ENCODE assay signal across 1 cellular context in the genomic region with DNA sequence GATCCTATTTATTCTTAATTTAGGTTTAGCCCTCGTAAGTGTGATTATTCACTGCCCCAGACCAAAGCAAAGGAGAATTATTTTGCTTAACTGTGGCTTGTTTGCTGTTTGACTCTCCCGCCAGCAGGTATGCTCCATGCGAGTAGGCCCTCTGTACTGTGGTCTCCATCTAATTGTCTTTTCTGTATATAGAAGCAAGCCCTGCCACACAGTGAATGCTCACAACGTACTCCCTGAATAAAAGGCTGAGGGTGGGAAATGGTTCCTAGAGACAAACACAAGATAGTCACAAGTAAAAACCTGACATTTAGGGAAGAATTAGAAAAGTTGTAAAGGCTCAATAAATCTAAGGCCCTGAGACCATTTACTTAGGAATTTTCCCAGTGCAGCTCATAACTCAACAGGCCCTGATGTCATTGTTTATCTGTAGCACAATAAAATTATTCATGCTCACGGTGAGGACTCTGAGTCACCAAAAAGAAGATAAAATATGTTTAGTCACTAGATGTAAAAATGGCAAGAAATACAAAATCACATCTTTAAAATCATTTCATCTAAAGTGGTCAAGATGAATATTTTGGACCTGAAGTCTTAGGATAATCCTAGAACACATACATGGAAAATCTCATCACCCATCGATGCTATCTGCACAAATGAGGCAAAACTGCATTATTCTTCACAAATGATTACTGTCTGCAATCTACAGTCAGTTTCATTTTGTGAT.
A peak's percentile ranks its signal among the peaks of the same experiment; 100 is the strongest.
TF ChIP-seq lines count a peak whose summit lies in the region.

No MANE protein-coding gene starts in this region.

TF ChIP-seq in HEK293, 187 proteins besides CTCF, POLR2A, EP300 and RAD21 (continued from another document and continues in another):
- TF ChIP-seq, protein P1, sequence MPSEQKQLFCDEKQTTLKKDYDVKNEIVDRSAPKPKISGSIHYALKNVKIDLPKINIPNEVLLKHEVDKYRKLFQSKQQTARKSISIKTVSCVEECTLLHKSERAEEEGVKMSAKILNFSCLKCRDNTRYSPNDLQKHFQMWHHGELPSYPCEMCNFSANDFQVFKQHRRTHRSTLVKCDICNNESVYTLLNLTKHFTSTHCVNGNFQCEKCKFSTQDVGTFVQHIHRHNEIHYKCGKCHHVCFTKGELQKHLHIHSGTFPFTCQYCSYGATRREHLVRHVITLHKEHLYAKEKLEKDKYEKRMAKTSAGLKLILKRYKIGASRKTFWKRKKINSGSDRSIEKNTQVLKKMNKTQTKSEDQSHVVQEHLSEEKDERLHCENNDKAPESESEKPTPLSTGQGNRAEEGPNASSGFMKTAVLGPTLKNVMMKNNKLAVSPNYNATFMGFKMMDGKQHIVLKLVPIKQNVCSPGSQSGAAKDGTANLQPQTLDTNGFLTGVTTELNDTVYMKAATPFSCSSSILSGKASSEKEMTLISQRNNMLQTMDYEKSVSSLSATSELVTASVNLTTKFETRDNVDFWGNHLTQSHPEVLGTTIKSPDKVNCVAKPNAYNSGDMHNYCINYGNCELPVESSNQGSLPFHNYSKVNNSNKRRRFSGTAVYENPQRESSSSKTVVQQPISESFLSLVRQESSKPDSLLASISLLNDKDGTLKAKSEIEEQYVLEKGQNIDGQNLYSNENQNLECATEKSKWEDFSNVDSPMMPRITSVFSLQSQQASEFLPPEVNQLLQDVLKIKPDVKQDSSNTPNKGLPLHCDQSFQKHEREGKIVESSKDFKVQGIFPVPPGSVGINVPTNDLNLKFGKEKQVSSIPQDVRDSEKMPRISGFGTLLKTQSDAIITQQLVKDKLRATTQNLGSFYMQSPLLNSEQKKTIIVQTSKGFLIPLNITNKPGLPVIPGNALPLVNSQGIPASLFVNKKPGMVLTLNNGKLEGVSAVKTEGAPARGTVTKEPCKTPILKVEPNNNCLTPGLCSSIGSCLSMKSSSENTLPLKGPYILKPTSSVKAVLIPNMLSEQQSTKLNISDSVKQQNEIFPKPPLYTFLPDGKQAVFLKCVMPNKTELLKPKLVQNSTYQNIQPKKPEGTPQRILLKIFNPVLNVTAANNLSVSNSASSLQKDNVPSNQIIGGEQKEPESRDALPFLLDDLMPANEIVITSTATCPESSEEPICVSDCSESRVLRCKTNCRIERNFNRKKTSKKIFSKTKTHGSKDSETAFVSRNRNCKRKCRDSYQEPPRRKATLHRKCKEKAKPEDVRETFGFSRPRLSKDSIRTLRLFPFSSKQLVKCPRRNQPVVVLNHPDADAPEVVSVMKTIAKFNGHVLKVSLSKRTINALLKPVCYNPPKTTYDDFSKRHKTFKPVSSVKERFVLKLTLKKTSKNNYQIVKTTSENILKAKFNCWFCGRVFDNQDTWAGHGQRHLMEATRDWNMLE (tag by site-specific recombination; conservative IDR thresholded peaks at IDR 0.05; ENCODE audit: low read depth): no peak
- TF ChIP-seq KLF7 (tag by site-specific recombination; IDR thresholded peaks at IDR 0.05; ENCODE audit: borderline replicate concordance): no peak
- TF ChIP-seq ZNF292 (tag by site-specific recombination; IDR thresholded peaks at IDR 0.05; ENCODE audit: borderline replicate concordance, low read depth): no peak
- TF ChIP-seq ZNF211 (tag by site-specific recombination; IDR thresholded peaks at IDR 0.05; ENCODE audit: low read depth): no peak
- no peak for TF ChIP-seq ZNF768 (tag by site-specific recombination; IDR thresholded peaks at IDR 0.05)
- peak; percentile 45; the same call in 1 of the 2 replicates for TF ChIP-seq ZNF558 (tag by site-specific recombination; IDR thresholded peaks at IDR 0.05)
- TF ChIP-seq MZF1 (tag by site-specific recombination; IDR thresholded peaks at IDR 0.05; ENCODE audit: borderline replicate concordance): no peak
- TF ChIP-seq ZNF561 (tag by site-specific recombination; IDR thresholded peaks at IDR 0.05; ENCODE audit: borderline replicate concordance): no peak
- TF ChIP-seq ZNF792 (tag by site-specific recombination; IDR thresholded peaks at IDR 0.05): no peak
- no peak for TF ChIP-seq ZNF404 (tag by site-specific recombination; IDR thresholded peaks at IDR 0.05)
- TF ChIP-seq, protein P2, sequence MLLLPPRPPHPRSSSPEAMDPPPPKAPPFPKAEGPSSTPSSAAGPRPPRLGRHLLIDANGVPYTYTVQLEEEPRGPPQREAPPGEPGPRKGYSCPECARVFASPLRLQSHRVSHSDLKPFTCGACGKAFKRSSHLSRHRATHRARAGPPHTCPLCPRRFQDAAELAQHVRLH (tag by site-specific recombination; IDR thresholded peaks at IDR 0.05): no peak
- peak; percentile 89 for TF ChIP-seq ZNF629 (tag by site-specific recombination; IDR thresholded peaks at IDR 0.05)
- TF ChIP-seq, protein P3, sequence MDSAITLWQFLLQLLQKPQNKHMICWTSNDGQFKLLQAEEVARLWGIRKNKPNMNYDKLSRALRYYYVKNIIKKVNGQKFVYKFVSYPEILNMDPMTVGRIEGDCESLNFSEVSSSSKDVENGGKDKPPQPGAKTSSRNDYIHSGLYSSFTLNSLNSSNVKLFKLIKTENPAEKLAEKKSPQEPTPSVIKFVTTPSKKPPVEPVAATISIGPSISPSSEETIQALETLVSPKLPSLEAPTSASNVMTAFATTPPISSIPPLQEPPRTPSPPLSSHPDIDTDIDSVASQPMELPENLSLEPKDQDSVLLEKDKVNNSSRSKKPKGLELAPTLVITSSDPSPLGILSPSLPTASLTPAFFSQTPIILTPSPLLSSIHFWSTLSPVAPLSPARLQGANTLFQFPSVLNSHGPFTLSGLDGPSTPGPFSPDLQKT (IDR thresholded peaks at IDR 0.05; ENCODE audit: borderline replicate concordance, low read depth, low read length): no peak
- no peak for TF ChIP-seq ZNF707 (tag by site-specific recombination; IDR thresholded peaks at IDR 0.05)
- TF ChIP-seq EGR2 (tag by site-specific recombination; IDR thresholded peaks at IDR 0.05; ENCODE audit: low read depth): no peak
- TF ChIP-seq, protein P4, sequence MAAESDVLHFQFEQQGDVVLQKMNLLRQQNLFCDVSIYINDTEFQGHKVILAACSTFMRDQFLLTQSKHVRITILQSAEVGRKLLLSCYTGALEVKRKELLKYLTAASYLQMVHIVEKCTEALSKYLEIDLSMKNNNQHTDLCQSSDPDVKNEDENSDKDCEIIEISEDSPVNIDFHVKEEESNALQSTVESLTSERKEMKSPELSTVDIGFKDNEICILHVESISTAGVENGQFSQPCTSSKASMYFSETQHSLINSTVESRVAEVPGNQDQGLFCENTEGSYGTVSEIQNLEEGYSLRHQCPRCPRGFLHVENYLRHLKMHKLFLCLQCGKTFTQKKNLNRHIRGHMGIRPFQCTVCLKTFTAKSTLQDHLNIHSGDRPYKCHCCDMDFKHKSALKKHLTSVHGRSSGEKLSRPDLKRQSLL (tag by site-specific recombination; IDR thresholded peaks at IDR 0.05): no peak
- TF ChIP-seq, protein P5, sequence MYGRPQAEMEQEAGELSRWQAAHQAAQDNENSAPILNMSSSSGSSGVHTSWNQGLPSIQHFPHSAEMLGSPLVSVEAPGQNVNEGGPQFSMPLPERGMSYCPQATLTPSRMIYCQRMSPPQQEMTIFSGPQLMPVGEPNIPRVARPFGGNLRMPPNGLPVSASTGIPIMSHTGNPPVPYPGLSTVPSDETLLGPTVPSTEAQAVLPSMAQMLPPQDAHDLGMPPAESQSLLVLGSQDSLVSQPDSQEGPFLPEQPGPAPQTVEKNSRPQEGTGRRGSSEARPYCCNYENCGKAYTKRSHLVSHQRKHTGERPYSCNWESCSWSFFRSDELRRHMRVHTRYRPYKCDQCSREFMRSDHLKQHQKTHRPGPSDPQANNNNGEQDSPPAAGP (tag by site-specific recombination; IDR thresholded peaks at IDR 0.05): peak; percentile 62; the same call in 1 of the 2 replicates
- TF ChIP-seq ZNF202 (tag by site-specific recombination; IDR thresholded peaks at IDR 0.05; ENCODE audit: borderline replicate concordance): no peak
- no peak for TF ChIP-seq ZFP3 (tag by site-specific recombination; IDR thresholded peaks at IDR 0.05; ENCODE audit: low read depth)
- TF ChIP-seq, protein P6, sequence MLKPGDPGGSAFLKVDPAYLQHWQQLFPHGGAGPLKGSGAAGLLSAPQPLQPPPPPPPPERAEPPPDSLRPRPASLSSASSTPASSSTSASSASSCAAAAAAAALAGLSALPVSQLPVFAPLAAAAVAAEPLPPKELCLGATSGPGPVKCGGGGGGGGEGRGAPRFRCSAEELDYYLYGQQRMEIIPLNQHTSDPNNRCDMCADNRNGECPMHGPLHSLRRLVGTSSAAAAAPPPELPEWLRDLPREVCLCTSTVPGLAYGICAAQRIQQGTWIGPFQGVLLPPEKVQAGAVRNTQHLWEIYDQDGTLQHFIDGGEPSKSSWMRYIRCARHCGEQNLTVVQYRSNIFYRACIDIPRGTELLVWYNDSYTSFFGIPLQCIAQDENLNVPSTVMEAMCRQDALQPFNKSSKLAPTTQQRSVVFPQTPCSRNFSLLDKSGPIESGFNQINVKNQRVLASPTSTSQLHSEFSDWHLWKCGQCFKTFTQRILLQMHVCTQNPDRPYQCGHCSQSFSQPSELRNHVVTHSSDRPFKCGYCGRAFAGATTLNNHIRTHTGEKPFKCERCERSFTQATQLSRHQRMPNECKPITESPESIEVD (tag by site-specific recombination; IDR thresholded peaks at IDR 0.05): peak; percentile 97
- TF ChIP-seq IKZF3 (tag by site-specific recombination; IDR thresholded peaks at IDR 0.05): peak; percentile 87
- TF ChIP-seq, protein P7, sequence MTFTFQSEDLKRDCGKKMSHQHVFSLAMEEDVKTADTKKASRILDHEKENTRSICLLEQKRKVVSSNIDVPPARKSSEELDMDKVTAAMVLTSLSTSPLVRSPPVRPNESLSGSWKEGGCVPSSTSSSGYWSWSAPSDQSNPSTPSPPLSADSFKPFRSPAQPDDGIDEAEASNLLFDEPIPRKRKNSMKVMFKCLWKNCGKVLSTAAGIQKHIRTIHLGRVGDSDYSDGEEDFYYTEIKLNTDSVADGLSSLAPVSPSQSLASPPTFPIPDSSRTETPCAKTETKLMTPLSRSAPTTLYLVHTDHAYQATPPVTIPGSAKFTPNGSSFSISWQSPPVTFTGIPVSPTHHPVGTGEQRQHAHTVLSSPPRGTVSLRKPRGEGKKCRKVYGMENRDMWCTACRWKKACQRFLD (tag by site-specific recombination; IDR thresholded peaks at IDR 0.05): no peak
- TF ChIP-seq ZNF433 (tag by site-specific recombination; IDR thresholded peaks at IDR 0.05; ENCODE audit: low read depth): no peak
- TF ChIP-seq ZNF660 (tag by site-specific recombination; IDR thresholded peaks at IDR 0.05): 0 out of 2 replicates have a peak, but pooled peaks have one; percentile 34
- no peak for TF ChIP-seq ZNF560 (tag by site-specific recombination; IDR thresholded peaks at IDR 0.05; ENCODE audit: borderline replicate concordance)
- TF ChIP-seq ZNF426 (tag by site-specific recombination; IDR thresholded peaks at IDR 0.05): no peak
- no peak; the same call in 1 of the 2 replicates for TF ChIP-seq TRIM28 (IDR thresholded peaks at IDR 0.05; ENCODE audit: borderline replicate concordance, low read length)
- TF ChIP-seq, protein P8, sequence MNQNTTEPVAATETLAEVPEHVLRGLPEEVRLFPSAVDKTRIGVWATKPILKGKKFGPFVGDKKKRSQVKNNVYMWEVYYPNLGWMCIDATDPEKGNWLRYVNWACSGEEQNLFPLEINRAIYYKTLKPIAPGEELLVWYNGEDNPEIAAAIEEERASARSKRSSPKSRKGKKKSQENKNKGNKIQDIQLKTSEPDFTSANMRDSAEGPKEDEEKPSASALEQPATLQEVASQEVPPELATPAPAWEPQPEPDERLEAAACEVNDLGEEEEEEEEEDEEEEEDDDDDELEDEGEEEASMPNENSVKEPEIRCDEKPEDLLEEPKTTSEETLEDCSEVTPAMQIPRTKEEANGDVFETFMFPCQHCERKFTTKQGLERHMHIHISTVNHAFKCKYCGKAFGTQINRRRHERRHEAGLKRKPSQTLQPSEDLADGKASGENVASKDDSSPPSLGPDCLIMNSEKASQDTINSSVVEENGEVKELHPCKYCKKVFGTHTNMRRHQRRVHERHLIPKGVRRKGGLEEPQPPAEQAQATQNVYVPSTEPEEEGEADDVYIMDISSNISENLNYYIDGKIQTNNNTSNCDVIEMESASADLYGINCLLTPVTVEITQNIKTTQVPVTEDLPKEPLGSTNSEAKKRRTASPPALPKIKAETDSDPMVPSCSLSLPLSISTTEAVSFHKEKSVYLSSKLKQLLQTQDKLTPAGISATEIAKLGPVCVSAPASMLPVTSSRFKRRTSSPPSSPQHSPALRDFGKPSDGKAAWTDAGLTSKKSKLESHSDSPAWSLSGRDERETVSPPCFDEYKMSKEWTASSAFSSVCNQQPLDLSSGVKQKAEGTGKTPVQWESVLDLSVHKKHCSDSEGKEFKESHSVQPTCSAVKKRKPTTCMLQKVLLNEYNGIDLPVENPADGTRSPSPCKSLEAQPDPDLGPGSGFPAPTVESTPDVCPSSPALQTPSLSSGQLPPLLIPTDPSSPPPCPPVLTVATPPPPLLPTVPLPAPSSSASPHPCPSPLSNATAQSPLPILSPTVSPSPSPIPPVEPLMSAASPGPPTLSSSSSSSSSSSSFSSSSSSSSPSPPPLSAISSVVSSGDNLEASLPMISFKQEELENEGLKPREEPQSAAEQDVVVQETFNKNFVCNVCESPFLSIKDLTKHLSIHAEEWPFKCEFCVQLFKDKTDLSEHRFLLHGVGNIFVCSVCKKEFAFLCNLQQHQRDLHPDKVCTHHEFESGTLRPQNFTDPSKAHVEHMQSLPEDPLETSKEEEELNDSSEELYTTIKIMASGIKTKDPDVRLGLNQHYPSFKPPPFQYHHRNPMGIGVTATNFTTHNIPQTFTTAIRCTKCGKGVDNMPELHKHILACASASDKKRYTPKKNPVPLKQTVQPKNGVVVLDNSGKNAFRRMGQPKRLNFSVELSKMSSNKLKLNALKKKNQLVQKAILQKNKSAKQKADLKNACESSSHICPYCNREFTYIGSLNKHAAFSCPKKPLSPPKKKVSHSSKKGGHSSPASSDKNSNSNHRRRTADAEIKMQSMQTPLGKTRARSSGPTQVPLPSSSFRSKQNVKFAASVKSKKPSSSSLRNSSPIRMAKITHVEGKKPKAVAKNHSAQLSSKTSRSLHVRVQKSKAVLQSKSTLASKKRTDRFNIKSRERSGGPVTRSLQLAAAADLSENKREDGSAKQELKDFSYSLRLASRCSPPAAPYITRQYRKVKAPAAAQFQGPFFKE (tag by site-specific recombination; IDR thresholded peaks at IDR 0.05; ENCODE audit: borderline replicate concordance): no peak
- peak; percentile 85 for TF ChIP-seq ZNF843 (tag by site-specific recombination; IDR thresholded peaks at IDR 0.05)
- no peak for TF ChIP-seq SP2 (tag by site-specific recombination; IDR thresholded peaks at IDR 0.05)
- TF ChIP-seq, protein P9, sequence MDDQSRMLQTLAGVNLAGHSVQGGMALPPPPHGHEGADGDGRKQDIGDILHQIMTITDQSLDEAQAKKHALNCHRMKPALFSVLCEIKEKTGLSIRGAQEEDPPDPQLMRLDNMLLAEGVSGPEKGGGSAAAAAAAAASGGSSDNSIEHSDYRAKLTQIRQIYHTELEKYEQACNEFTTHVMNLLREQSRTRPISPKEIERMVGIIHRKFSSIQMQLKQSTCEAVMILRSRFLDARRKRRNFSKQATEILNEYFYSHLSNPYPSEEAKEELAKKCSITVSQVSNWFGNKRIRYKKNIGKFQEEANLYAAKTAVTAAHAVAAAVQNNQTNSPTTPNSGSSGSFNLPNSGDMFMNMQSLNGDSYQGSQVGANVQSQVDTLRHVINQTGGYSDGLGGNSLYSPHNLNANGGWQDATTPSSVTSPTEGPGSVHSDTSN (CRISPR knock-in tag; IDR thresholded peaks at IDR 0.05): no peak
- TF ChIP-seq, protein P10, sequence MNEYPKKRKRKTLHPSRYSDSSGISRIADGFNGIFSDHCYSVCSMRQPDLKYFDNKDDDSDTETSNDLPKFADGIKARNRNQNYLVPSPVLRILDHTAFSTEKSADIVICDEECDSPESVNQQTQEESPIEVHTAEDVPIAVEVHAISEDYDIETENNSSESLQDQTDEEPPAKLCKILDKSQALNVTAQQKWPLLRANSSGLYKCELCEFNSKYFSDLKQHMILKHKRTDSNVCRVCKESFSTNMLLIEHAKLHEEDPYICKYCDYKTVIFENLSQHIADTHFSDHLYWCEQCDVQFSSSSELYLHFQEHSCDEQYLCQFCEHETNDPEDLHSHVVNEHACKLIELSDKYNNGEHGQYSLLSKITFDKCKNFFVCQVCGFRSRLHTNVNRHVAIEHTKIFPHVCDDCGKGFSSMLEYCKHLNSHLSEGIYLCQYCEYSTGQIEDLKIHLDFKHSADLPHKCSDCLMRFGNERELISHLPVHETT (tag by site-specific recombination; IDR thresholded peaks at IDR 0.05): 0 out of 2 replicates have a peak, but pooled peaks have one; percentile 47
- no peak for TF ChIP-seq ZNF169 (tag by site-specific recombination; IDR thresholded peaks at IDR 0.05)
